19 cellular contexts compared by ENCODE assay signal in the genomic region with DNA sequence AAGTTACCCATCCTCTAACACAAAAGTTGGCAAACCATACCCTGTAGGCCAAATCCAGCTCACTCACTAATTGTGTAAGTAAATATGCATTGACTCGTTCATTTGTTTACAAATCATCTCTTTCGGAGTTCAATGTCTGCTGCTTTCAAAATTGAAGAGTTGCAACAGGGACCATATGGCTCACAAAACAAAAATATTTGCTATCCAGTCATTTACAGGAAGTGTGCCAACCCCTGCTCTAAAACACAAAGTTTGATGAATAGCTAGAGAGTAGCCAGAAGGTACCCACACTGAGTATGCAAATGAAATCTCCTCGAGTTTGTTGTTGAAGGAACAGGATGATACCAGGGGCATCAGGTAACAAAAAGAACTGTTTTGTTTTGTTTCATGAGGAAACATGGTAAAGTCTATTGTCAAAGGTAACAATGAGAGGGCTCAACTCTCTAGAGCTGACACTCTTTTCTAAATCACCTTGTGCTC.
DNase-seq lines count a peak whose midpoint lies in the region; ATAC-seq and TF ChIP-seq lines count a peak whose summit lies in the region.
"Had no signal": no experiment of that assay in that cellular context is flagged by ENCODE, and none has a peak within 500 bp of the region (broad histone marks: within the 10 kb centered on the region; RNA-seq: fewer than 3 reads in every experiment).

No MANE protein-coding gene starts in this region.

- no peak for TF ChIP-seq POLR2A in tibial nerve (IDR thresholded peaks at IDR 0.05)

- CTCF ChIA-PET in WTC11 (lab: Charles Lee) = no interaction called here

- H3K9me3 ChIP-seq in tibial nerve = peaks cover 0 to 21% (median 2%) of the 10 kb centered on the region in 4 donors
- H3K9me3 ChIP-seq: esophagus muscularis mucosa had no signal

- no peaks in the 10 kb centered on the region for H3K36me3 ChIP-seq in tibial nerve
- H3K36me3 ChIP-seq: esophagus muscularis mucosa, WERI-Rb-1 had no signal

- H3K4me1 ChIP-seq in tibial nerve = no peaks in the 10 kb centered on the region
- H3K4me1 ChIP-seq: esophagus muscularis mucosa had no signal

- POLR2A ChIA-PET in WTC11 (lab: Charles Lee) = no interaction called here

- intact Hi-C loops in sciatic nerve (cut with DNase I) = no loop called here

- peak overlapping the region; percentile 65 for H3K27ac Mint-ChIP-seq in WTC11
- H3K27ac Mint-ChIP-seq in effector memory CD8-positive, alpha-beta T cell = no peak overlapping the region
- H3K27ac Mint-ChIP-seq: activated naive CD8-positive, alpha-beta T cell treated with anti-CD3 and anti-CD28 coated beads, Interleukin-2, amount 50 U/mL, for 24 hours; activated T-helper 2 cell treated with anti-CD3 and anti-CD28 coated beads, Interferon-gamma antibody, Interleukin-2, Interleukin-4, amounts not matched to agents 10 μg/mL and 5 μg/mL and 100 μg/mL, durations not matched to agents 14 hours and 24 hours and 36 hours; stimulated activated effector memory CD8-positive, alpha-beta T cell treated with anti-CD3 and anti-CD28 coated beads, Interleukin-12 subunit alpha, Interleukin-12 subunit beta, amount 100 ng/mL, for 72 hours; T-helper 17 cell had no signal

- H3K36me3 Mint-ChIP-seq in WTC11 = peaks cover 15% of the 10 kb centered on the region
- peaks cover 3% of the 10 kb centered on the region for H3K36me3 Mint-ChIP-seq in effector memory CD8-positive, alpha-beta T cell (ENCODE audit: insufficient read depth)
- H3K36me3 Mint-ChIP-seq: stimulated activated effector memory CD8-positive, alpha-beta T cell treated with anti-CD3 and anti-CD28 coated beads, Interleukin-12 subunit alpha, Interleukin-12 subunit beta, amount 100 ng/mL, for 72 hours had no signal

- ATAC-seq in WTC11 (peak; percentile 44; the same call in 1 of the 2 replicates), sciatic nerve (no peak), HG03039 (IDR thresholded peaks at IDR 0.05; ENCODE audit: unreplicated experiment) (no peak)
- no peak for ATAC-seq in effector memory CD8-positive, alpha-beta T cell (replicated peaks)
- ATAC-seq: activated naive CD8-positive, alpha-beta T cell treated with anti-CD3 and anti-CD28 coated beads, Interleukin-2, amount 50 U/mL, for 24 hours; left cardiac atrium; stimulated activated effector memory CD8-positive, alpha-beta T cell treated with anti-CD3 and anti-CD28 coated beads, Interleukin-12 subunit alpha, Interleukin-12 subunit beta, amount 100 ng/mL, for 72 hours; T-helper 17 cell had no signal

- 76 to 84% methylated on average over 3 of the region's 3 CpGs for WGBS in tibial nerve, 2 donors

- H3K27ac ChIP-seq in tibial nerve = no peak overlapping the region
- H3K27ac ChIP-seq: esophagus muscularis mucosa, WERI-Rb-1 had no signal

- peaks cover 32% of the 10 kb centered on the region for H3K9me3 Mint-ChIP-seq in WTC11
- H3K9me3 Mint-ChIP-seq in effector memory CD8-positive, alpha-beta T cell = no peaks in the 10 kb centered on the region
- H3K9me3 Mint-ChIP-seq: activated T-helper 2 cell treated with anti-CD3 and anti-CD28 coated beads, Interferon-gamma antibody, Interleukin-2, Interleukin-4, amounts not matched to agents 10 μg/mL and 5 μg/mL and 100 μg/mL, durations not matched to agents 14 hours and 24 hours and 36 hours; stimulated activated effector memory CD8-positive, alpha-beta T cell treated with anti-CD3 and anti-CD28 coated beads, Interleukin-12 subunit alpha, Interleukin-12 subunit beta, amount 100 ng/mL, for 72 hours had no signal

- no peak overlapping the region for H3K4me3 ChIP-seq in tibial nerve
- H3K4me3 ChIP-seq: esophagus muscularis mucosa had no signal

- TF ChIP-seq CTCF in WTC11 (IDR thresholded peaks at IDR 0.05) (no peak), tibial nerve (IDR thresholded peaks at IDR 0.05) (no peak)

- no peaks in the 10 kb centered on the region for H3K27me3 Mint-ChIP-seq in WTC11 (ENCODE audit: low read depth)
- peaks cover 16 to 32% of the 10 kb centered on the region in 2 donors for H3K27me3 Mint-ChIP-seq in effector memory CD8-positive, alpha-beta T cell
- H3K27me3 Mint-ChIP-seq: activated naive CD8-positive, alpha-beta T cell treated with anti-CD3 and anti-CD28 coated beads, Interleukin-2, amount 50 U/mL, for 24 hours had no signal

- peaks cover 24% of the 10 kb centered on the region for H3K4me1 Mint-ChIP-seq in WTC11
- H3K4me1 Mint-ChIP-seq in effector memory CD8-positive, alpha-beta T cell (ENCODE audit: low read depth in 2 of 2) = no peaks in the 10 kb centered on the region
- H3K4me1 Mint-ChIP-seq: activated naive CD8-positive, alpha-beta T cell treated with anti-CD3 and anti-CD28 coated beads, Interleukin-2, amount 50 U/mL, for 24 hours; stimulated activated effector memory CD8-positive, alpha-beta T cell treated with anti-CD3 and anti-CD28 coated beads, Interleukin-12 subunit alpha, Interleukin-12 subunit beta, amount 100 ng/mL, for 72 hours; T-helper 17 cell had no signal

- TF ChIP-seq EP300 in tibial nerve (IDR thresholded peaks at IDR 0.05) = no peak

- H3K4me3 Mint-ChIP-seq in WTC11 = no peak overlapping the region
- no peak overlapping the region for H3K4me3 Mint-ChIP-seq in effector memory CD8-positive, alpha-beta T cell
- H3K4me3 Mint-ChIP-seq: activated naive CD8-positive, alpha-beta T cell treated with anti-CD3 and anti-CD28 coated beads, Interleukin-2, amount 50 U/mL, for 24 hours; stimulated activated effector memory CD8-positive, alpha-beta T cell treated with anti-CD3 and anti-CD28 coated beads, Interleukin-12 subunit alpha, Interleukin-12 subunit beta, amount 100 ng/mL, for 72 hours; T-helper 17 cell had no signal

- peak; percentile 75 for DNase-seq in GM04504 (ENCODE audit: low read depth)
- DNase-seq in LHCN-M2 (ENCODE audit: low read depth) = peak; percentile 32
- DNase-seq in WTC11 (ENCODE audit: low spot score) = no peak
- DNase-seq in iPS-NIHi11 (ENCODE audit: low spot score) = peak; percentile 15
- no peak for DNase-seq in sciatic nerve (ENCODE audit: low spot score)
- no peak for DNase-seq in tibial nerve (ENCODE audit: low spot score in 2 of 2)
- no peak for DNase-seq in effector memory CD8-positive, alpha-beta T cell
- DNase-seq: activated naive CD8-positive, alpha-beta T cell treated with anti-CD3 and anti-CD28 coated beads, Interleukin-2, amount 50 U/mL, for 24 hours; AML-193; Calu3; left cardiac atrium; midbrain; SHP77 treated with DMSO at 0.1 percent for 48 hours; T-helper 17 cell; WERI-Rb-1 had no signal

- no peaks in the 10 kb centered on the region for H3K27me3 ChIP-seq in tibial nerve
- H3K27me3 ChIP-seq: esophagus muscularis mucosa had no signal

TF ChIP-seq in WTC11, 78 proteins besides CTCF, POLR2A, EP300 and RAD21:
- TF ChIP-seq GABPB1 (CRISPR knock-in tag; IDR thresholded peaks at IDR 0.05) = peak; percentile 42; the same call in 1 of the 2 replicates
- TF ChIP-seq MYBL2 (CRISPR knock-in tag; IDR thresholded peaks at IDR 0.05) = no peak
- TF ChIP-seq, protein P1, sequence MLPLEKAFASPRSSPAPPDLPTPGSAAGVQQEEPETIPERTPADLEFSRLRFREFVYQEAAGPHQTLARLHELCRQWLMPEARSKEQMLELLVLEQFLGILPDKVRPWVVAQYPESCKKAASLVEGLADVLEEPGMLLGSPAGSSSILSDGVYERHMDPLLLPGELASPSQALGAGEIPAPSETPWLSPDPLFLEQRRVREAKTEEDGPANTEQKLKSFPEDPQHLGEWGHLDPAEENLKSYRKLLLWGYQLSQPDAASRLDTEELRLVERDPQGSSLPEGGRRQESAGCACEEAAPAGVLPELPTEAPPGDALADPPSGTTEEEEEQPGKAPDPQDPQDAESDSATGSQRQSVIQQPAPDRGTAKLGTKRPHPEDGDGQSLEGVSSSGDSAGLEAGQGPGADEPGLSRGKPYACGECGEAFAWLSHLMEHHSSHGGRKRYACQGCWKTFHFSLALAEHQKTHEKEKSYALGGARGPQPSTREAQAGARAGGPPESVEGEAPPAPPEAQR (CRISPR knock-in tag; IDR thresholded peaks at IDR 0.05) = no peak

Comparison
In these comparisons a context has a peak if more than half of its experiments do, and no peak if none do; other contexts are left out.
1. DNase-seq: peak in GM04504 (single experiment), LHCN-M2 (single experiment) and iPS-NIHi11 (single experiment); none in WTC11 (single experiment), sciatic nerve (single experiment), tibial nerve (0 of 2) and effector memory CD8-positive, alpha-beta T cell (0 of 3).